ENCODE assay signal across 21 cellular contexts in the genomic region with DNA sequence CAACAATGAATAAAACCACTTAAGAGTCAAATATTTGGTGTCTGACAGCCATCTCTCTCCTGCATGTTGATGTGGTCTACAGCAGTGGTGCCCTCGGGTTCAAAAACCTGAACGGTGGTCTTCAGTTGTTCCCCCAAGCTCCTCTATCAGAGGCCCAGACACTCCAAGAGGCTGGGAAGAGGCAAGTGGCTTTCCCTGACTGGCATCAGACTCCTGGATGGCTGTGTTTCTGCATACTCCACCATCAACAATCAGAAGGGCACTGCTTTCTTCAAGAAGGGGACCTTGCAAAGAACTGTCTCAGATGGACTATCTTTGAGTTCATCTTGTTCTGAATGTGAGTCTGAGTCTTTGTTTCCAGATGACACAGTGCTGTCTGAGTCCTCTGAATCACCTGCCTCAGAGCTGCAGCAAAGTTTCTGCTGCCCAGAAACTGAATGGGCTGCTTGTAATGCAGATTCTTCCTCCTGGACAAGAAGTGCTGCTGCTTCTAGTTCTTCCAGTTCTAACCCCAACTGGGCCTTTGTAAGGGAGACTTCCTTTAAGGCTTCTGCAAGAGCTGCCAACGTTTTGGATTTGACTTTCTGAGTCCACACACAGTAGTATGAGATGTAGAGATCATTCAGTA. TPM values are rescaled to one million over a fixed set of nuclear protein-coding genes. Genes with fewer than 3 reads are reported as not detected.
A peak's percentile ranks its signal among the peaks of the same experiment; 100 is the strongest.
DNase-seq lines count a peak whose midpoint lies in the region; ATAC-seq and TF ChIP-seq lines count a peak whose summit lies in the region.
"Had no signal": no experiment of that assay in that cellular context is flagged by ENCODE, and none has a peak within 500 bp of the region (broad histone marks: within the 10 kb centered on the region; RNA-seq: fewer than 3 reads in every experiment).

No MANE protein-coding gene starts in this region.

- no peaks in the 10 kb centered on the region for H3K27me3 ChIP-seq in HUES48 (ENCODE audit: control insufficient read depth, insufficient read depth, low read length)
- H3K27me3 ChIP-seq in osteoblast (ENCODE audit: insufficient read depth, low read length): no peaks in the 10 kb centered on the region
- H3K27me3 ChIP-seq: pancreas had no signal

- no peak for DNase-seq in activated T-cell treated with anti-CD3 and anti-CD28 coated beads, Interleukin-2, amount 50 U/mL, for 4 hours
- no peak for DNase-seq in activated T-cell treated with anti-CD3 and anti-CD28 coated beads, Interleukin-2, amount 50 U/mL, for 1 hour
- peak; percentile 49 for DNase-seq in osteoblast (ENCODE audit: insufficient read length, low spot score, missing footprints)
- DNase-seq in SIG-M5 treated with dmso at 0.1 percent for 504 hours (lab: John Stamatoyannopoulos, UW; ENCODE audit: unreplicated experiment): no peak
- DNase-seq in hippocampal formation (lab: John Stamatoyannopoulos, UW): no peak
- DNase-seq: activated CD4-positive, alpha-beta T cell treated with anti-CD3 and anti-CD28 coated beads, Interleukin-2, amount 50 U/mL, for 1 hour; amniotic stem cell; cortex of kidney; DMS 273 treated with DMSO at 0.1 percent for 48 hours; endodermal cell; naive thymus-derived CD8-positive, alpha-beta T cell; NCI-H2107; pancreas; right cardiac atrium; SHP77 treated with DMSO at 0.1 percent for 48 hours had no signal

- H3K4me1 ChIP-seq in HUES48 (ENCODE audit: control insufficient read depth, insufficient read depth, low read length) (peaks cover 41% of the 10 kb centered on the region), osteoblast (ENCODE audit: insufficient read depth, low read length) (peaks cover 7% of the 10 kb centered on the region)
- H3K4me1 ChIP-seq: pancreas had no signal

- TF ChIP-seq CTCF in osteoblast (IDR thresholded peaks at IDR 0.05; ENCODE audit: extremely low read depth, low read depth, low read length): no peak

- H3K4me1 Mint-ChIP-seq in activated T-cell treated with anti-CD3 and anti-CD28 coated beads, Interleukin-2, amount 50 U/mL, for 4 hours (ENCODE audit: low read depth): peaks cover 26% of the 10 kb centered on the region
- H3K4me1 Mint-ChIP-seq in activated naive CD8-positive, alpha-beta T cell (ENCODE audit: low read depth): peaks cover 22% of the 10 kb centered on the region

- no peak overlapping the region for H2AFZ ChIP-seq in osteoblast (ENCODE audit: low read length)

- H3K9me3 ChIP-seq in HUES48 (ENCODE audit: control insufficient read depth, insufficient read depth, low read length) (no peaks in the 10 kb centered on the region), osteoblast (ENCODE audit: low read depth, low read length) (no peaks in the 10 kb centered on the region)
- H3K9me3 ChIP-seq: HAP-1, pancreas had no signal

- 0 out of 2 replicates have a peak overlapping the region, but pooled peaks have one; percentile 30 for H3K4me3 ChIP-seq in HUES48 (ENCODE audit: low read depth, low read length)
- H3K4me3 ChIP-seq in osteoblast (ENCODE audit: insufficient read depth, low read length): no peak overlapping the region
- H3K4me3 ChIP-seq: HAP-1, pancreas had no signal

- H3K27me3 Mint-ChIP-seq in activated T-cell treated with anti-CD3 and anti-CD28 coated beads, Interleukin-2, amount 50 U/mL, for 4 hours (ENCODE audit: low read depth): no peaks in the 10 kb centered on the region
- no peaks in the 10 kb centered on the region for H3K27me3 Mint-ChIP-seq in activated naive CD8-positive, alpha-beta T cell
- H3K27me3 Mint-ChIP-seq: naive thymus-derived CD8-positive, alpha-beta T cell had no signal

- no peaks in the 10 kb centered on the region for H3K79me2 ChIP-seq in osteoblast (ENCODE audit: insufficient read depth, low read length)

- no peaks in the 10 kb centered on the region for H4K20me1 ChIP-seq in osteoblast (ENCODE audit: insufficient read depth, low read length)

- H3K36me3 ChIP-seq in HUES48 (ENCODE audit: control insufficient read depth, insufficient read depth, low read length): peaks cover 3% of the 10 kb centered on the region; the same call in 1 of the 2 replicates
- H3K36me3 ChIP-seq in osteoblast (ENCODE audit: insufficient read depth, low read length): no peaks in the 10 kb centered on the region
- H3K36me3 ChIP-seq: HAP-1, pancreas had no signal

- H3K27ac ChIP-seq in HUES48 (ENCODE audit: low read depth, low read length): peak overlapping the region; percentile 56
- no peak overlapping the region for H3K27ac ChIP-seq in osteoblast (ENCODE audit: low read depth, low read length)
- H3K27ac ChIP-seq: C4-2B, pancreas had no signal

- peak overlapping the region; percentile 72 for H3K27ac Mint-ChIP-seq in activated naive CD8-positive, alpha-beta T cell
- H3K27ac Mint-ChIP-seq: activated T-helper 2 cell treated with anti-CD3 and anti-CD28 coated beads, Interferon-gamma antibody, Interleukin-2, Interleukin-4, amounts not matched to agents 10 μg/mL and 5 μg/mL and 100 μg/mL, durations not matched to agents 14 hours and 24 hours and 36 hours; endodermal cell; naive thymus-derived CD8-positive, alpha-beta T cell had no signal

- no peak overlapping the region for H3K4me3 Mint-ChIP-seq in activated T-cell treated with anti-CD3 and anti-CD28 coated beads, Interleukin-2, amount 50 U/mL, for 4 hours
- H3K4me3 Mint-ChIP-seq in activated naive CD8-positive, alpha-beta T cell: no peak overlapping the region
- H3K4me3 Mint-ChIP-seq: endodermal cell; naive thymus-derived CD8-positive, alpha-beta T cell had no signal

- H3K36me3 Mint-ChIP-seq in activated T-cell treated with anti-CD3 and anti-CD28 coated beads, Interleukin-2, amount 50 U/mL, for 4 hours (ENCODE audit: insufficient read depth): no peaks in the 10 kb centered on the region
- peaks cover 9% of the 10 kb centered on the region for H3K36me3 Mint-ChIP-seq in activated naive CD8-positive, alpha-beta T cell

- no peaks in the 10 kb centered on the region for H3K9me3 Mint-ChIP-seq in activated T-cell treated with anti-CD3 and anti-CD28 coated beads, Interleukin-2, amount 50 U/mL, for 4 hours
- H3K9me3 Mint-ChIP-seq in activated naive CD8-positive, alpha-beta T cell (ENCODE audit: low read depth): no peaks in the 10 kb centered on the region
- H3K9me3 Mint-ChIP-seq: activated T-helper 2 cell treated with anti-CD3 and anti-CD28 coated beads, Interferon-gamma antibody, Interleukin-2, Interleukin-4, amounts not matched to agents 10 μg/mL and 5 μg/mL and 100 μg/mL, durations not matched to agents 14 hours and 24 hours and 36 hours; endodermal cell; naive thymus-derived CD8-positive, alpha-beta T cell had no signal

- H3K9ac ChIP-seq in HUES48 (ENCODE audit: low read depth, low read length): no peak overlapping the region

- no peak overlapping the region for H3K4me2 ChIP-seq in osteoblast (ENCODE audit: insufficient read depth, low read length)

- ATAC-seq in activated T-cell treated with anti-CD3 and anti-CD28 coated beads, Interleukin-2, amount 50 U/mL, for 4 hours: peak; percentile 46 to 57
- ATAC-seq: left lobe of liver; naive thymus-derived CD8-positive, alpha-beta T cell; pancreas; right cardiac atrium had no signal

RNA-seq across cellular contexts. Expression of a gene that starts 5.9 kb away (rescaled TPM):
- total RNA-seq in activated T-cell treated with anti-CD3 and anti-CD28 coated beads, Interleukin-2, amount 50 U/mL, for 4 hours: 10 to 100 TPM; 10.6 to 16.5 (median 14.1) TPM
- 60.4 and 68.0 TPM in 2 replicates for total RNA-seq in osteoblast
